ENCODE assay signal across 23 cellular contexts in genomic region chr6:133699986-133700385, GRCh38.
"Had no signal": no experiment of that assay in that cellular context is flagged by ENCODE, and none has a peak within 500 bp of the region (broad histone marks: within the 10 kb centered on the region; RNA-seq: fewer than 3 reads in every experiment).

No MANE protein-coding gene starts in this region.

- H3K9me3 Mint-ChIP-seq: activated CD4-positive, alpha-beta memory T cell treated with anti-CD3 and anti-CD28 coated beads for 36 hours had no signal

- H3K36me3 ChIP-seq: prostate gland, suprapubic skin, tibial nerve had no signal

- H3K4me1 Mint-ChIP-seq: activated naive CD4-positive, alpha-beta T cell treated with anti-CD3 and anti-CD28 coated beads, Interleukin-2, amount 10 ng/mL, durations not matched to agents 7 days and 5 days; activated naive CD8-positive, alpha-beta T cell treated with anti-CD3 and anti-CD28 coated beads, Interleukin-2, amount 50 U/mL, for 24 hours; endodermal cell; mesothelial cell of epicardium; natural killer cell; stimulated activated naive CD8-positive, alpha-beta T cell treated with anti-CD3 and anti-CD28 coated beads, Interleukin-15, amount 100 ng/mL, for 72 hours had no signal

- H3K4me3 ChIP-seq: prostate gland, skin epidermis, suprapubic skin, tibial nerve had no signal

- H3K4me1 ChIP-seq: prostate gland, tibial nerve had no signal

- H3K27ac Mint-ChIP-seq: activated CD4-positive, alpha-beta memory T cell treated with anti-CD3 and anti-CD28 coated beads for 36 hours; activated naive CD4-positive, alpha-beta T cell treated with anti-CD3 and anti-CD28 coated beads, Interleukin-2, amount 10 ng/mL, durations not matched to agents 7 days and 5 days; activated naive CD8-positive, alpha-beta T cell treated with anti-CD3 and anti-CD28 coated beads, Interleukin-2, amount 50 U/mL, for 24 hours; activated T-cell treated with anti-CD3 and anti-CD28 coated beads, Interleukin-2, amount 50 U/mL, for 72 hours; endodermal cell; mesothelial cell of epicardium; natural killer cell; stimulated activated naive CD8-positive, alpha-beta T cell treated with anti-CD3 and anti-CD28 coated beads, Interleukin-15, amount 100 ng/mL, for 72 hours; T-helper 17 cell had no signal

- H3K27me3 ChIP-seq: suprapubic skin, tibial nerve had no signal

- H3K4me3 Mint-ChIP-seq: activated CD4-positive, alpha-beta memory T cell treated with anti-CD3 and anti-CD28 coated beads for 36 hours; activated naive CD4-positive, alpha-beta T cell treated with anti-CD3 and anti-CD28 coated beads, Interleukin-2, amount 10 ng/mL, durations not matched to agents 7 days and 5 days; activated naive CD8-positive, alpha-beta T cell treated with anti-CD3 and anti-CD28 coated beads, Interleukin-2, amount 50 U/mL, for 24 hours; activated T-cell treated with anti-CD3 and anti-CD28 coated beads, Interleukin-2, amount 50 U/mL, for 72 hours; endodermal cell; mesothelial cell of epicardium; natural killer cell; stimulated activated naive CD8-positive, alpha-beta T cell treated with anti-CD3 and anti-CD28 coated beads, Interleukin-15, amount 100 ng/mL, for 72 hours had no signal

- H3K36me3 Mint-ChIP-seq: activated CD4-positive, alpha-beta memory T cell treated with anti-CD3 and anti-CD28 coated beads for 36 hours; activated naive CD4-positive, alpha-beta T cell treated with anti-CD3 and anti-CD28 coated beads, Interleukin-2, amount 10 ng/mL, durations not matched to agents 7 days and 5 days; mesothelial cell of epicardium; natural killer cell had no signal

- H3K27me3 Mint-ChIP-seq: activated naive CD4-positive, alpha-beta T cell treated with anti-CD3 and anti-CD28 coated beads, Interleukin-2, amount 10 ng/mL, durations not matched to agents 7 days and 5 days; T-helper 17 cell had no signal

- H3K9me3 ChIP-seq: prostate gland, suprapubic skin, tibial nerve had no signal

- H3K27ac ChIP-seq: prostate gland, skin epidermis, suprapubic skin, tibial nerve had no signal

- DNase-seq: activated CD4-positive, alpha-beta memory T cell treated with anti-CD3 and anti-CD28 coated beads for 36 hours; activated CD4-positive, alpha-beta T cell treated with anti-CD3 and anti-CD28 coated beads for 48 hours; activated effector memory CD4-positive, alpha-beta T cell treated with anti-CD3 and anti-CD28 coated beads, Interleukin-2, amount 50 U/mL, for 16 hours; activated naive CD4-positive, alpha-beta T cell treated with anti-CD3 and anti-CD28 coated beads, Interleukin-2, amount 10 ng/mL, durations not matched to agents 7 days and 5 days; activated naive CD8-positive, alpha-beta T cell treated with anti-CD3 and anti-CD28 coated beads, Interleukin-2, amount 50 U/mL, for 24 hours; activated T-cell treated with anti-CD3 and anti-CD28 coated beads, Interleukin-2, amount 50 U/mL, for 72 hours; cerebellar nuclear complex; cortex of kidney; endodermal cell; foreskin melanocyte; kidney glomerular epithelial cell; left ventricle myocardium superior; mammary epithelial cell; natural killer cell; right cardiac atrium; stimulated activated CD4-positive, alpha-beta T cell treated with anti-CD3 and anti-CD28 coated beads, Interleukin-1b, Interleukin-23, amount 100 ng/mL, for 48 hours; stimulated activated naive CD8-positive, alpha-beta T cell treated with anti-CD3 and anti-CD28 coated beads, Interleukin-15, amount 100 ng/mL, for 72 hours; T-helper 17 cell had no signal
